27 cellular contexts compared by ENCODE assay signal in the genomic region with DNA sequence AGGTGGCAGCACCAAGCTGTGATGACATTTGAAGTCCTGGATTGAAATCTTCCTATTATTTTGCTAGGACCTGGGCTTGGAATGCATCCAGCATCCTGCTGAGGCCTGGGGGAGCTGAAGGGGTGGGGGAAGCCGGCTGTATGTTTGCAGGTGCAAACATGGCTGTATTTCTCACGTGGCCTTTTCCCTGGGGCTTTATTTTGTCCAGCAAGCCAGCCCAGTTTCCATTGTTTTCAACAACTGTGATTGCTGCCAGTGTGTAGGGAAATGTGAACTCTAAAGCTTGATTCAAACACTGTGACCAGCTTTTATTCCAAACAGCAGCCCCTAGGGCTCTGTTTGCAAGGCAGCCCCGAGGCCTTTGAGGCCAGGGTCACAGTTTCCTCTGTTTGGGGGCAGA.
A peak's percentile ranks its signal among the peaks of the same experiment; 100 is the strongest.
DNase-seq lines count a peak whose midpoint lies in the region; ATAC-seq and TF ChIP-seq lines count a peak whose summit lies in the region.
"Had no signal": no experiment of that assay in that cellular context is flagged by ENCODE, and none has a peak within 500 bp of the region (broad histone marks: within the 10 kb centered on the region; RNA-seq: fewer than 3 reads in every experiment).

No MANE protein-coding gene starts in this region.

- DNase-seq in DMS153 treated with DMSO at 0.1 percent for 48 hours (lab: John Stamatoyannopoulos, UW; ENCODE audit: unreplicated experiment) (peak; percentile 36), NCI-H1417 treated with DMSO at 0.1 percent for 48 hours (lab: John Stamatoyannopoulos, UW) (peak; percentile 54), NCI-H748 treated with DMSO at 0.1 percent for 48 hours (lab: John Stamatoyannopoulos, UW) (peak; percentile 52), neural crest cell (ENCODE audit: low read depth, low spot score) (peak; percentile 28), cerebellar nuclear complex (lab: John Stamatoyannopoulos, UW) (no peak)
- DNase-seq: activated CD4-positive, CD25-positive, alpha-beta regulatory T cell; activated gamma-delta T cell treated with Interleukin-2 at 50 U/mL for 16 hours; activated naive CD8-positive, alpha-beta T cell treated with anti-CD3 and anti-CD28 coated beads, Interleukin-2, amount 10 ng/mL, durations not matched to agents 7 days and 5 days; activated T-cell treated with anti-CD3 and anti-CD28 coated beads, Interleukin-2, amount 50 U/mL, for 48 hours; aorta; Caco-2; DMS79; effector memory CD8-positive, alpha-beta T cell; GDM1; glutamatergic neuron; Kasumi-1; left lung; mesendoderm; NCI-H510A treated with DMSO at 0.1 percent for 48 hours; Right ventricle myocardium superior; stimulated activated CD4-positive, alpha-beta T cell treated with anti-CD3 and anti-CD28 coated beads, Interleukin-4, amount 100 ng/mL, for 1 hour; T-helper 17 cell; thyroid gland; uterus had no signal

- no peak for TF ChIP-seq CTCF in neural crest cell (conservative IDR thresholded peaks at IDR 0.05)

- no peak for ATAC-seq in GM21576 (IDR thresholded peaks at IDR 0.05; ENCODE audit: unreplicated experiment)
- no peak for ATAC-seq in GM21526 (IDR thresholded peaks at IDR 0.05; ENCODE audit: low FRiP score, unreplicated experiment)
- ATAC-seq: effector memory CD8-positive, alpha-beta T cell; HCT116; left lung; T-helper 17 cell had no signal

- H3K4me3 Mint-ChIP-seq in neural crest cell, result peak overlapping the region; percentile 42
- H3K4me3 Mint-ChIP-seq: activated naive CD8-positive, alpha-beta T cell treated with anti-CD3 and anti-CD28 coated beads, Interleukin-2, amount 10 ng/mL, durations not matched to agents 7 days and 5 days; effector memory CD8-positive, alpha-beta T cell; T-helper 17 cell had no signal

- peaks cover 40% of the 10 kb centered on the region for H3K4me1 Mint-ChIP-seq in neural crest cell
- H3K4me1 Mint-ChIP-seq: activated naive CD8-positive, alpha-beta T cell treated with anti-CD3 and anti-CD28 coated beads, Interleukin-2, amount 10 ng/mL, durations not matched to agents 7 days and 5 days; T-helper 17 cell had no signal

- H3K9me3 Mint-ChIP-seq in neural crest cell, result no peaks in the 10 kb centered on the region
- H3K9me3 Mint-ChIP-seq: activated naive CD8-positive, alpha-beta T cell treated with anti-CD3 and anti-CD28 coated beads, Interleukin-2, amount 10 ng/mL, durations not matched to agents 7 days and 5 days had no signal

- no peaks in the 10 kb centered on the region for H3K36me3 Mint-ChIP-seq in neural crest cell (ENCODE audit: low read depth)
- H3K36me3 Mint-ChIP-seq: activated naive CD8-positive, alpha-beta T cell treated with anti-CD3 and anti-CD28 coated beads, Interleukin-2, amount 10 ng/mL, durations not matched to agents 7 days and 5 days had no signal

- H3K27ac Mint-ChIP-seq in neural crest cell (ENCODE audit: unreplicated experiment), result peak overlapping the region; percentile 3
- H3K27ac Mint-ChIP-seq: activated naive CD8-positive, alpha-beta T cell treated with anti-CD3 and anti-CD28 coated beads, Interleukin-2, amount 10 ng/mL, durations not matched to agents 7 days and 5 days; effector memory CD8-positive, alpha-beta T cell; T-helper 17 cell had no signal

- no peaks in the 10 kb centered on the region for H3K27me3 Mint-ChIP-seq in neural crest cell (ENCODE audit: low read depth)
- H3K27me3 Mint-ChIP-seq: T-helper 17 cell had no signal

Comparison
In these comparisons a context has a peak if more than half of its experiments do, and no peak if none do; other contexts are left out.
1. DNase-seq: peak in DMS153 treated with DMSO at 0.1 percent for 48 hours (single experiment), NCI-H1417 treated with DMSO at 0.1 percent for 48 hours (single experiment), NCI-H748 treated with DMSO at 0.1 percent for 48 hours (single experiment) and neural crest cell (single experiment); none in cerebellar nuclear complex (0 of 2).